21 cellular contexts compared by ENCODE assay signal in the genomic region with DNA sequence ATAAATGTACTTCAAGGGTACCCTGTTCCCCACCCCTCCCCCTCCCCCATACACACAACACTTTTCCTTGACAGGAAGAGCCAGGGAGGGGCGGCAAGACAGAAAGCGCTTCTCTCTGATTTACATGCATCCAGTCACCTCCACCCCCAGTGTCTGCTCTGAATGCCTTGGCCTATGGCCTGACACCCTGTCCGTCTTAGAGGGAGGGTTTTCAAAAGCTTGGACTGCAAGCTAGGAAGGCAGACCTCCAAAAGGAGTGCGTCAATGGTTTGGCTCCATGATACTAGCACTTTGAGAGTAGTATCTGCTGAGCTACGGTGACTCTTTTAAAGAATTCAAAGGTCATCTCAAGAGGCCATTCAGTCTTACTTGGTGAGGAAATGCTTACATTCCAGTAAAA. TPM values are rescaled to one million over a fixed set of nuclear protein-coding genes. Genes with fewer than 3 reads are reported as not detected.
"Had no signal": no experiment of that assay in that cellular context is flagged by ENCODE, and none has a peak within 500 bp of the region (broad histone marks: within the 10 kb centered on the region; RNA-seq: fewer than 3 reads in every experiment).

No MANE protein-coding gene starts in this region.

- ATAC-seq: activated CD8-positive, alpha-beta memory T cell treated with anti-CD3 and anti-CD28 coated beads, Interleukin-2, amount 10 ng/mL, durations not matched to agents 7 days and 5 days; natural killer cell; right cardiac atrium; stimulated activated naive CD8-positive, alpha-beta T cell treated with anti-CD3 and anti-CD28 coated beads, Interleukin-15, Interleukin-2, amounts not matched to agents 100 U/mL and 50 U/mL, for 24 hours had no signal

- H3K9me3 Mint-ChIP-seq: dendritic cell treated with granulocyte-macrophage colony-stimulating factor and Interleukin-4, amounts not matched to agents 40 ng/mL and 50 ng/mL, for 4 days; memory B cell; natural killer cell had no signal

- H3K36me3 ChIP-seq: left ventricle myocardium inferior, prostate gland, transverse colon had no signal

- H3K36me3 Mint-ChIP-seq: activated naive CD8-positive, alpha-beta T cell; brain; natural killer cell had no signal

- DNase-seq: activated CD4-positive, alpha-beta T cell treated with anti-CD3 and anti-CD28 coated beads, Interleukin-2, amount 50 U/mL, for 48 hours; activated CD8-positive, alpha-beta memory T cell treated with anti-CD3 and anti-CD28 coated beads, Interleukin-2, amount 10 ng/mL, durations not matched to agents 7 days and 5 days; activated gamma-delta T cell treated with Interleukin-2 at 50 U/mL for 16 hours; activated T-cell treated with anti-CD3 and anti-CD28 coated beads, Interleukin-2, amount 50 U/mL, for 1 hour; amniotic stem cell; cerebellar nuclear complex; erythroblast; left ventricle myocardium inferior; natural killer cell; right cardiac atrium; stimulated activated naive CD8-positive, alpha-beta T cell treated with anti-CD3 and anti-CD28 coated beads, Interleukin-15, Interleukin-2, amounts not matched to agents 100 U/mL and 50 U/mL, for 24 hours; transverse colon had no signal

- H3K4me3 Mint-ChIP-seq: activated CD8-positive, alpha-beta memory T cell treated with anti-CD3 and anti-CD28 coated beads, Interleukin-2, amount 10 ng/mL, durations not matched to agents 7 days and 5 days; activated naive CD8-positive, alpha-beta T cell; brain; dendritic cell treated with granulocyte-macrophage colony-stimulating factor and Interleukin-4, amounts not matched to agents 40 ng/mL and 50 ng/mL, for 4 days; memory B cell; natural killer cell had no signal

- H3K27ac Mint-ChIP-seq: activated CD8-positive, alpha-beta memory T cell treated with anti-CD3 and anti-CD28 coated beads, Interleukin-2, amount 10 ng/mL, durations not matched to agents 7 days and 5 days; activated naive CD8-positive, alpha-beta T cell; brain; dendritic cell treated with granulocyte-macrophage colony-stimulating factor and Interleukin-4, amounts not matched to agents 40 ng/mL and 50 ng/mL, for 4 days; memory B cell; natural killer cell had no signal

- H3K27ac ChIP-seq: left ventricle myocardium inferior, prostate gland, transverse colon, VCaP had no signal

- H3K4me3 ChIP-seq: prostate gland, smooth muscle cell, transverse colon had no signal

- H3K9me3 ChIP-seq: left ventricle myocardium inferior, prostate gland, transverse colon had no signal

RNA-seq across cellular contexts. Expression of gene PAX2, which starts 20.3 kb away (rescaled TPM):
- total RNA-seq: activated CD8-positive, alpha-beta memory T cell treated with anti-CD3 and anti-CD28 coated beads, Interleukin-2, amount 10 ng/mL, durations not matched to agents 7 days and 5 days; left ventricle myocardium inferior; natural killer cell; omental fat pad; right cardiac atrium; smooth muscle cell; T-helper 1 cell treated with Interleukin-12 subunit alpha and Interleukin-12 subunit beta and Interleukin-4 antibody, amounts not matched to agents 30 ng/mL and 1 ng/mL, for 36 hours; transverse colon had no signal
- polyA plus RNA-seq: right cardiac atrium, smooth muscle cell had no signal
